ENCODE assay signal across 8 cellular contexts in genomic region chr2:156342252-156343095, GRCh38. TPM values are rescaled to one million over a fixed set of nuclear protein-coding genes. Genes with fewer than 3 reads are reported as not detected.
DNase-seq lines count a peak whose midpoint lies in the region; TF ChIP-seq lines count a peak whose summit lies in the region.

No MANE protein-coding gene starts in this region.

- H3K27me3 ChIP-seq in mononuclear cell (ENCODE audit: insufficient read depth, low read length): no peaks in the 10 kb centered on the region

- no peak for TF ChIP-seq CTCF in GM20000 (IDR thresholded peaks at IDR 0.05; ENCODE audit: extremely low read depth, missing control alignments)

- peak overlapping the region; percentile 80 for H3K4me3 ChIP-seq in mononuclear cell (ENCODE audit: low read length)

- peaks cover 19% of the 10 kb centered on the region for H3K4me1 ChIP-seq in mononuclear cell (ENCODE audit: insufficient read depth, low read length)

- no peaks in the 10 kb centered on the region for H3K9me3 ChIP-seq in mononuclear cell (ENCODE audit: low read depth, low read length)

- peak; percentile 96 for DNase-seq in COLO668 (lab: John Stamatoyannopoulos, UW; ENCODE audit: unreplicated experiment)
- DNase-seq in GM20000 (ENCODE audit: low spot score): peak; percentile 90
- peak; percentile 67 for DNase-seq in HPDE6-E6E7 (ENCODE audit: extremely low spot score)
- peak; percentile 91 for DNase-seq in NOMO-1 treated with DMSO at 0.1 percent for 48 hours (lab: John Stamatoyannopoulos, UW; ENCODE audit: unreplicated experiment)
- peak; percentile 83 for DNase-seq in activated T-cell treated with anti-CD3 and anti-CD28 coated beads for 1 hour (ENCODE audit: low read depth)
- peak; percentile 84 for DNase-seq in epidermal melanocyte (ENCODE audit: insufficient read length, low spot score)
- peak; percentile 79 to 83 for DNase-seq in stimulated activated CD8-positive, alpha-beta memory T cell treated with anti-CD3 and anti-CD28 coated beads, Interleukin-2, amount 100 ng/mL, for 1 hour (ENCODE audit: low read depth in 2 of 2)

RNA-seq across cellular contexts. Expression of gene NR4A2, which starts 10.0 kb away (rescaled TPM):
- 83.3 TPM for total RNA-seq in mononuclear cell

Comparison
In these comparisons a context has a peak if more than half of its experiments do, and no peak if none do; other contexts are left out.
1. Peak in every context shown above with its lines: DNase-seq and H3K4me3 ChIP-seq.